9 cellular contexts compared by ENCODE assay signal in the genomic region with DNA sequence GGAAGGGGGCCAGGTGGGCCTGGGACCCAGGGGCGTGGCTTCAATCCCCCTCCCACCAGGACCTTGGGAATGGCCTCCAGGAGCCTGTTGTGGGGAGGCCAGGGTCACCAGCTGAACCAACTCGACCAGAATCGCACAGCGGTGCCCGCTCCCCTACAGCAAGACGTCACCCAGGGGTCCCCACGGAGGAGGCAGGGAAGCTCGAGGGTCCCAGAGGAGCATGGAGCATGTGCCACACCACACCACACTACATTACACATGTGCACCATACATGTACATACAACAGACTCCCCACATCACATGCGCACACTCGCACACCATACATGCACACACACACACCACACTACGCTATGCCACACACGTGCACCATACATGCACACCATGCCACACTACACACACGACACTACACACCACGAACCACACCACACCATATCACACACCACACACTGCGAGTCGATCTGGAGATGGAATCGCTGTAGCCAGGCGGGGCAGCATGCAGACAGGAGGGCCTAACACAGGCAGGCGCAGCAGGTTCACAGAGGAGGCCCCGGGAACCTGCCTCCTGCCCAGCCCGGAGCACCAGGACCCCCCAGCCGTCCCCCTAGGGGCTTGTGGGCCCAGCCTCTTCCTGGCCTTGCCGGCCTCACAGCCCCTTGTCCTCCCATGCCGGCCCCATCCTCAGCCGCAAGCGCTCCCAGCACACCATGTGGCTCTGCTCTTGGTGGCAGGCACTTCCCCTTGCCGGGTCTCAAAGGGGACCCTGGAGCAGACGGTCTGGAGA. TPM values are rescaled to one million over a fixed set of nuclear protein-coding genes. Genes with fewer than 3 reads are reported as not detected.
DNase-seq lines count a peak whose midpoint lies in the region; ATAC-seq, FAIRE-seq and TF ChIP-seq lines count a peak whose summit lies in the region.
"Had no signal": no experiment of that assay in that cellular context is flagged by ENCODE, and none has a peak within 500 bp of the region (broad histone marks: within the 10 kb centered on the region; RNA-seq: fewer than 3 reads in every experiment).

No MANE protein-coding gene starts in this region.

- no peaks in the 10 kb centered on the region for H3K9me3 ChIP-seq in small intestine (ENCODE audit: control insufficient read depth, low read depth)

- ATAC-seq in HG03520 (IDR thresholded peaks at IDR 0.05; ENCODE audit: unreplicated experiment), result peak; percentile 10

- H3K27ac ChIP-seq in dorsolateral prefrontal cortex (peak overlapping the region in 11 of 59 donors; percentile 14 to 73 (median 38)), small intestine (ENCODE audit: low read depth in 1 of 2, low read length in 1 of 2) (peak overlapping the region; percentile 17 to 18)

- DNase-seq in GM19239 (ENCODE audit: insufficient read length, low spot score) (no peak), dorsolateral prefrontal cortex (no peak), small intestine (no peak), ureter (ENCODE audit: low spot score) (no peak), SKM-1 (lab: John Stamatoyannopoulos, UW; ENCODE audit: unreplicated experiment) (no peak), mesenteric fat pad (ENCODE audit: low spot score) (no peak)
- DNase-seq in central memory CD4-positive, alpha-beta T cell, result no peak
- DNase-seq: NCI-H2171 had no signal

- H3K27me3 ChIP-seq in dorsolateral prefrontal cortex (peaks cover 0 to 46% (median 4%) of the 10 kb centered on the region in 45 donors), small intestine (ENCODE audit: control insufficient read depth in 2 of 2, insufficient read depth in 2 of 2, low read length in 2 of 2) (no peaks in the 10 kb centered on the region)

- intact Hi-C loops in dorsolateral prefrontal cortex (cut with DNase I), result no loop called here

- H3K36me3 ChIP-seq in small intestine (ENCODE audit: control insufficient read depth in 2 of 2, insufficient read depth in 2 of 2, low read length in 2 of 2), result no peaks in the 10 kb centered on the region

- TF ChIP-seq CTCF in dorsolateral prefrontal cortex (IDR thresholded peaks at IDR 0.05 in 54 of 56, conservative IDR thresholded peaks at IDR 0.05 in 2 of 56; ENCODE audit: low read depth in 1 of 56, partially characterized antibody in 56 of 56), result no peak

- peak; percentile 33 for FAIRE-seq in GM19239 (lab: Jason Lieb, UNC)
- FAIRE-seq in small intestine (lab: Jason Lieb, UNC), result no peak

- H3K4me1 ChIP-seq in small intestine (ENCODE audit: control insufficient read depth in 2 of 2, insufficient read depth in 1 of 2, low read depth in 1 of 2, low read length in 1 of 2), result no peaks in the 10 kb centered on the region

- WGBS in small intestine, 3 donors, result 60 to 67% (median 60%) methylated on average over 26 to 28 of the region's 28 CpGs

- H3K4me3 ChIP-seq in dorsolateral prefrontal cortex, result peak overlapping the region in 46 of 59 donors; percentile 12 to 58 (median 35)
- peak overlapping the region; percentile 45 to 55 for H3K4me3 ChIP-seq in small intestine (ENCODE audit: low read depth in 1 of 2, low read length in 2 of 2)

RNA-seq across cellular contexts. Expression of a gene that starts 0.6 kb away (rescaled TPM):
- total RNA-seq in dorsolateral prefrontal cortex, result 100 to 1,000 TPM in 1 of 120 experiments, 10 to 100 TPM in 116, 1 to 10 TPM in 3; 8.2 to 105 (median 26.7) TPM
- 10 to 100 TPM in 2 of 3 donors, 1 to 10 TPM in 1; 4.5 to 16.4 (median 15.4) TPM for polyA plus RNA-seq in small intestine
- total RNA-seq in ureter, result 35.7 TPM
- 131 TPM for total RNA-seq in mesenteric fat pad

RNA-seq across cellular contexts. Expression of a gene that starts 19.7 kb away (rescaled TPM):
- total RNA-seq in dorsolateral prefrontal cortex, result 10 to 100 TPM; 13.4 to 35.4 (median 23.4) TPM
- polyA plus RNA-seq in small intestine, result 10 to 100 TPM; 10.7 to 31.5 (median 30.0) TPM
- 32.4 TPM for total RNA-seq in ureter
- total RNA-seq in mesenteric fat pad, result 31.8 TPM

RNA-seq across cellular contexts. Expression of a gene that starts 46.6 kb away (rescaled TPM):
- total RNA-seq in dorsolateral prefrontal cortex, result 100 to 1,000 TPM in 67 of 120 experiments, 10 to 100 TPM in 53; 59.2 to 243 (median 103) TPM
- polyA plus RNA-seq in small intestine, result 100 to 1,000 TPM; 116 to 128 (median 128) TPM
- total RNA-seq in ureter, result 181 TPM
- 161 TPM for total RNA-seq in mesenteric fat pad
